9 cellular contexts compared by ENCODE assay signal in the genomic region with DNA sequence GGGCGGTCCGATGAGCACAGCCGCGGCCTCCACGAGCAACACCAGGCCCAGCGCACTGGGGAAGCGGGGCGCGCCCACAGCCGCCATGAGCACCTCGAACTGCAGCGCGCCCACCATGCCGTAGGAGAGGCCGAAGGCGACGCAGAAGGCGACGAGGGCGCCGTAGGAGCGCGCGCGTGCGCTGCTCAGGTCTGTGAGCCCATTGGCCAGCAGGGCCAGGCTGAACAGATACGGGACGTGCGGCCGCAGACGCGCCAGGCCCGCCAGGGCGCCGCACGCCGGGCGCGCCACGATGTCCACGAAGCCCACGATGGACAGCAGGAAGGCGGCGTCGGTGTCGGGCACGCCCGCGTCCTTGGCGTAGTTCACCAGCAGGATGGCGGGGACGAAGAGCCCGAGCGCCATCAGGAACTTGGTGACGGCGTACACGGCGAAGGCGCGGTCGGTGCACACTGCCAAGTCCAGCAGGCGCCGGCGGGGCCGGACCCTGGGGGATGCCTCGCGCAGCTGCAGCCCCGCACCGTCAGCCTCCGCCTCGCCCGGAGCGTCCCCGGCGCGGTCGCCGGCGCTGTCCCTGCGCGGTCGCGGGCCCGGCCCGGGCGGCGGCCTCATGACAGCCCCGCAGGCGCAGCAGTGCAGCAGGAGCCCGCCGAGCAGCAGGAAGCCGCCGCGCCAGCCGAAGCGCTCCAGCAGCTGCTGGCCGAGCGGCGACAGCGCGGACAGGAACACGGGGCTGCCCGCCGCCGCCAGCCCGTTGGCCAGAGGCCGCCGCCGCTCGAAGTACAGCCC. TPM values are rescaled to one million over a fixed set of nuclear protein-coding genes. Genes with fewer than 3 reads are reported as not detected.
A peak's percentile ranks its signal among the peaks of the same experiment; 100 is the strongest.
DNase-seq lines count a peak whose midpoint lies in the region; ATAC-seq and TF ChIP-seq lines count a peak whose summit lies in the region.
"Had no signal": no experiment of that assay in that cellular context is flagged by ENCODE, and none has a peak within 500 bp of the region (broad histone marks: within the 10 kb centered on the region; RNA-seq: fewer than 3 reads in every experiment).

No MANE protein-coding gene starts in this region.

- H3K9me3 Mint-ChIP-seq in activated T-cell treated with anti-CD3 and anti-CD28 coated beads, Interleukin-2, amount 50 U/mL, for 24 hours = no peaks in the 10 kb centered on the region
- no peaks in the 10 kb centered on the region for H3K9me3 Mint-ChIP-seq in type B pancreatic cell

- peak; percentile 49 for DNase-seq in activated T-cell treated with anti-CD3 and anti-CD28 coated beads, Interleukin-2, amount 50 U/mL, for 24 hours
- no peak for DNase-seq in activated T-cell treated with anti-CD3 and anti-CD28 coated beads, Interleukin-2, amount 50 U/mL, for 1 hour
- DNase-seq in dermis blood vessel endothelial cell (peak; percentile 55), lower leg skin (ENCODE audit: low spot score in 2 of 2) (no peak), type B pancreatic cell (ENCODE audit: extremely low spot score, unreplicated experiment) (peak; percentile 69), SHP77 (lab: John Stamatoyannopoulos, UW) (no peak), NCI-H774 (lab: John Stamatoyannopoulos, UW) (no peak)
- DNase-seq: DND-41 had no signal

- intact Hi-C loops in lower leg skin (cut with DNase I; ENCODE audit: low total_unique reads) = no loop called here

- TF ChIP-seq CTCF in lower leg skin (IDR thresholded peaks at IDR 0.05) = no peak
- no peak for TF ChIP-seq CTCF in type B pancreatic cell (conservative IDR thresholded peaks at IDR 0.05)

- peak overlapping the region; percentile 6 for H3K4me3 ChIP-seq in lower leg skin (ENCODE audit: low read depth, poor library complexity, severe bottlenecking)

- H3K4me3 Mint-ChIP-seq in activated T-cell treated with anti-CD3 and anti-CD28 coated beads, Interleukin-2, amount 50 U/mL, for 24 hours = no peak overlapping the region
- H3K4me3 Mint-ChIP-seq in type B pancreatic cell = no peak overlapping the region

- 0 to 4% methylated on average over 6 to 60 of the region's 110 CpGs for WGBS in lower leg skin, 2 donors

- H3K27me3 Mint-ChIP-seq in activated T-cell treated with anti-CD3 and anti-CD28 coated beads, Interleukin-2, amount 50 U/mL, for 24 hours = peaks cover 32% of the 10 kb centered on the region
- H3K27me3 Mint-ChIP-seq in type B pancreatic cell = no peaks in the 10 kb centered on the region

- H3K4me1 Mint-ChIP-seq in activated T-cell treated with anti-CD3 and anti-CD28 coated beads, Interleukin-2, amount 50 U/mL, for 24 hours (ENCODE audit: low read depth) = peaks cover 3% of the 10 kb centered on the region
- H3K4me1 Mint-ChIP-seq in type B pancreatic cell (ENCODE audit: unreplicated experiment) = no peaks in the 10 kb centered on the region

- no peak for TF ChIP-seq POLR2A in lower leg skin (IDR thresholded peaks at IDR 0.05)

- no peak overlapping the region for H3K27ac Mint-ChIP-seq in activated T-cell treated with anti-CD3 and anti-CD28 coated beads, Interleukin-2, amount 50 U/mL, for 24 hours
- H3K27ac Mint-ChIP-seq in type B pancreatic cell = no peak overlapping the region

- ATAC-seq in GM21367 (IDR thresholded peaks at IDR 0.05; ENCODE audit: unreplicated experiment) = no peak

- H3K36me3 Mint-ChIP-seq in activated T-cell treated with anti-CD3 and anti-CD28 coated beads, Interleukin-2, amount 50 U/mL, for 24 hours (ENCODE audit: low read depth) = peaks cover under 1% of the 10 kb centered on the region
- H3K36me3 Mint-ChIP-seq in type B pancreatic cell = no peaks in the 10 kb centered on the region

RNA-seq across cellular contexts. Expression of gene SLC16A8, which starts 2.9 kb away (rescaled TPM):
- 0.05 TPM in 1 of 2 replicates, not detected in the other for total RNA-seq in dermis blood vessel endothelial cell
- total RNA-seq in lower leg skin = under 1 TPM; 0.13 to 0.80 (median 0.33) TPM
- not detected in 2 replicates for total RNA-seq in type B pancreatic cell (ENCODE audit: low replicate concordance)

RNA-seq across cellular contexts. Expression of gene PICK1, which starts 23.8 kb away (rescaled TPM):
- total RNA-seq in dermis blood vessel endothelial cell (15.5 and 18.7 TPM in 2 replicates), lower leg skin (10 to 100 TPM; 35.9 to 67.6 (median 51.4) TPM), type B pancreatic cell (ENCODE audit: low replicate concordance) (45.4 and 45.6 TPM in 2 replicates)

RNA-seq across cellular contexts. Expression of gene BAIAP2L2, which starts 29.4 kb away (rescaled TPM):
- not detected in 2 replicates for total RNA-seq in dermis blood vessel endothelial cell
- 1 to 10 TPM; 1.3 to 2.3 (median 2.1) TPM for total RNA-seq in lower leg skin
- 4.5 and 12.1 TPM in 2 replicates for total RNA-seq in type B pancreatic cell (ENCODE audit: low replicate concordance)

Comparison
In these comparisons a context has a peak if more than half of its experiments do, and no peak if none do; other contexts are left out.
1. DNase-seq: peak in activated T-cell treated with anti-CD3 and anti-CD28 coated beads, Interleukin-2, amount 50 U/mL, for 24 hours (single experiment), dermis blood vessel endothelial cell (single experiment) and type B pancreatic cell (single experiment); none in activated T-cell treated with anti-CD3 and anti-CD28 coated beads, Interleukin-2, amount 50 U/mL, for 1 hour (single experiment), lower leg skin (0 of 2), SHP77 (0 of 2) and NCI-H774 (single experiment).